7 cellular contexts compared by ENCODE assay signal in the genomic region with DNA sequence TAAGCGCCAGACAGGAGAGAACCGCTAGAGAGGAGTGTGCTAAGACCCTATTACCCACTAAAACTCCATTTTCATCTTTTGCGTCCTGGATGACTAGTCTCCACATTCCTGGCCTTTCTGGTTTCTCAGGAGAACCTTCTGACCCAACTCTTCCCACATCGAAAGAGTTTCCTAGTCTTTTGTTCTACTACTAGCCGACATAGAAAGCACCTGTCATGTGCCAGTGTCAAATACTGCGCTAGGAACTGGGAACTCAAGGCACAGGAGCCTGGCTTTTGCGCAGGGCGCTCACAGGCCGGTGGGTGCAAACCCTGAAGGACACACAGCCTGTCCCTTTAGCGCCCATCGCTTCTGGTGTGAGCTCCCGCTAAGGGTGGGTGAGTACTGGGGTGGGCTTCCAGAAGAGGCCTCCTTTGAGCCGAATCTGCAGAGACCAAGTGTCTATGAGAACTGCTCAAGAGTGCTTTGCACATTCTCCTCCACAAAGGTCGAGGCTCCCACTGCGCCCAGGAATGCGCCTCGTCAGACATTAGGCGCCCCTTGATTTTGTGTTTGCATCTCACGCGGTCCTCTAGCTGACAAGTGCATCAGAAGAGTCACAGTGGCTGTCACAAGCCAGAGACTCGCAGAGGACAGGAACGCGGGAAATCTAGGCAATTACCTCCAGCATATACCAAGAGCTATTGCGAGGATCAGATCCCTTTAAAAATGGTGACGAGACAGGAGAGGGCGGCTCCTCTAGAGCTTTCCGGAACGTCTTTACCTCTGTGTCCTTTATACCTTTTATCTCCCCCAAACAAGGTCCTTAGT. TPM values are rescaled to one million over a fixed set of nuclear protein-coding genes. Genes with fewer than 3 reads are reported as not detected.
DNase-seq lines count a peak whose midpoint lies in the region; ATAC-seq and TF ChIP-seq lines count a peak whose summit lies in the region.

No MANE protein-coding gene starts in this region.

- peak overlapping the region; percentile 97 for H3K27ac Mint-ChIP-seq in activated naive CD8-positive, alpha-beta T cell treated with anti-CD3 and anti-CD28 coated beads, Interleukin-2, amount 50 U/mL, for 24 hours

- H3K4me3 Mint-ChIP-seq in activated naive CD8-positive, alpha-beta T cell treated with anti-CD3 and anti-CD28 coated beads, Interleukin-2, amount 50 U/mL, for 24 hours: peak overlapping the region; percentile 97

- H3K4me3 ChIP-seq in GM06990 (replicated peaks; ENCODE audit: low read depth, low read length): peak overlapping the region; percentile 86; the same call in 1 of the 2 replicates
- H3K4me3 ChIP-seq in transverse colon: peak overlapping the region in 3 of 4 donors; percentile 76 to 95 (median 87)

- TF ChIP-seq CTCF in GM06990 (IDR thresholded peaks at IDR 0.05; ENCODE audit: insufficient read depth, low read length, poor library complexity, severe bottlenecking) (no peak), transverse colon (IDR thresholded peaks at IDR 0.05) (no peak)

- peaks cover 18% of the 10 kb centered on the region for H3K36me3 Mint-ChIP-seq in activated naive CD8-positive, alpha-beta T cell treated with anti-CD3 and anti-CD28 coated beads, Interleukin-2, amount 50 U/mL, for 24 hours (ENCODE audit: low read depth)

- no peak for DNase-seq in GM06990 (ENCODE audit: extremely low read depth, insufficient read length)
- DNase-seq in NCI-H146 (lab: John Stamatoyannopoulos, UW): peak; percentile 53
- DNase-seq in activated naive CD8-positive, alpha-beta T cell treated with anti-CD3 and anti-CD28 coated beads, Interleukin-2, amount 50 U/mL, for 24 hours: no peak
- no peak for DNase-seq in transverse colon

- no peak for ATAC-seq in activated naive CD8-positive, alpha-beta T cell treated with anti-CD3 and anti-CD28 coated beads, Interleukin-2, amount 50 U/mL, for 24 hours
- ATAC-seq in HG02678 (IDR thresholded peaks at IDR 0.05; ENCODE audit: unreplicated experiment) (no peak), HG03139 (IDR thresholded peaks at IDR 0.05; ENCODE audit: unreplicated experiment) (no peak)

- no peaks in the 10 kb centered on the region for H3K9me3 ChIP-seq in transverse colon

- no peaks in the 10 kb centered on the region; the same call in 1 of the 2 replicates for H3K27me3 ChIP-seq in GM06990 (replicated peaks; ENCODE audit: control insufficient read depth, insufficient read depth, low read length)
- no peaks in the 10 kb centered on the region for H3K27me3 ChIP-seq in layer of hippocampus (ENCODE audit: control insufficient read depth, insufficient read depth, low read length)
- H3K27me3 ChIP-seq in transverse colon: no peaks in the 10 kb centered on the region

- no peak for TF ChIP-seq EP300 in transverse colon (IDR thresholded peaks at IDR 0.05; ENCODE audit: low read depth)

- H3K36me3 ChIP-seq in GM06990 (ENCODE audit: control insufficient read depth, insufficient read depth, low read length): peaks cover 5% of the 10 kb centered on the region
- peaks cover 0 to 9% (median 0%) of the 10 kb centered on the region in 4 donors for H3K36me3 ChIP-seq in transverse colon

- H3K9me3 Mint-ChIP-seq in activated naive CD8-positive, alpha-beta T cell treated with anti-CD3 and anti-CD28 coated beads, Interleukin-2, amount 50 U/mL, for 24 hours: no peaks in the 10 kb centered on the region

- peak overlapping the region; percentile 65 for H3K27ac ChIP-seq in layer of hippocampus (ENCODE audit: low read depth, low read length)
- peak overlapping the region; percentile 88 to 96 (median 89) for H3K27ac ChIP-seq in transverse colon

- peaks cover 64% of the 10 kb centered on the region for H3K4me1 Mint-ChIP-seq in activated naive CD8-positive, alpha-beta T cell treated with anti-CD3 and anti-CD28 coated beads, Interleukin-2, amount 50 U/mL, for 24 hours

- in situ Hi-C loops in transverse colon (cut with MboI; ENCODE audit: low pct_ligation_motif_present in 1 of 4, low pct_unique_long_range_greater_than_20kb in 1 of 4, low sequenced_read_pairs in 3 of 4): no loop called here

- intact Hi-C loops in transverse colon (cut with DNase I; ENCODE audit: low total_unique reads): no loop called here

- H3K27me3 Mint-ChIP-seq in activated naive CD8-positive, alpha-beta T cell treated with anti-CD3 and anti-CD28 coated beads, Interleukin-2, amount 50 U/mL, for 24 hours: peaks cover 44% of the 10 kb centered on the region

- TF ChIP-seq POLR2A in transverse colon (IDR thresholded peaks at IDR 0.05): no peak

- WGBS in transverse colon (ENCODE audit: low coverage in 1 of 2), 2 donors: 6 to 34% methylated on average over 5 to 28 of the region's 28 CpGs

- peaks cover 10 to 73% (median 50%) of the 10 kb centered on the region in 4 donors for H3K4me1 ChIP-seq in transverse colon

RNA-seq across cellular contexts. Expression of gene PSMB3, which starts 2.0 kb away (rescaled TPM):
- 100 to 1,000 TPM; 137 to 169 (median 159) TPM for total RNA-seq in transverse colon

RNA-seq across cellular contexts. Expression of gene PCGF2, which starts 2.4 kb away (rescaled TPM):
- 10 to 100 TPM in 3 of 4 donors, 1 to 10 TPM in 1; 9.1 to 41.9 (median 12.2) TPM for total RNA-seq in transverse colon

RNA-seq across cellular contexts. Expression of gene CISD3, which starts 20.4 kb away (rescaled TPM):
- total RNA-seq in transverse colon: 10 to 100 TPM; 11.2 to 35.0 (median 20.5) TPM

RNA-seq across cellular contexts. Expression of gene MLLT6, which starts 45.4 kb away (rescaled TPM):
- total RNA-seq in transverse colon: 100 to 1,000 TPM in 2 of 4 donors, 10 to 100 TPM in 2; 68.7 to 272 (median 100) TPM

RNA-seq across cellular contexts. Expression of gene PIP4K2B, which starts 48.8 kb away (rescaled TPM):
- 10 to 100 TPM; 15.3 to 63.5 (median 23.5) TPM for total RNA-seq in transverse colon
